Comparison of ENCODE assay signal across 8 cellular contexts in the genomic region with DNA sequence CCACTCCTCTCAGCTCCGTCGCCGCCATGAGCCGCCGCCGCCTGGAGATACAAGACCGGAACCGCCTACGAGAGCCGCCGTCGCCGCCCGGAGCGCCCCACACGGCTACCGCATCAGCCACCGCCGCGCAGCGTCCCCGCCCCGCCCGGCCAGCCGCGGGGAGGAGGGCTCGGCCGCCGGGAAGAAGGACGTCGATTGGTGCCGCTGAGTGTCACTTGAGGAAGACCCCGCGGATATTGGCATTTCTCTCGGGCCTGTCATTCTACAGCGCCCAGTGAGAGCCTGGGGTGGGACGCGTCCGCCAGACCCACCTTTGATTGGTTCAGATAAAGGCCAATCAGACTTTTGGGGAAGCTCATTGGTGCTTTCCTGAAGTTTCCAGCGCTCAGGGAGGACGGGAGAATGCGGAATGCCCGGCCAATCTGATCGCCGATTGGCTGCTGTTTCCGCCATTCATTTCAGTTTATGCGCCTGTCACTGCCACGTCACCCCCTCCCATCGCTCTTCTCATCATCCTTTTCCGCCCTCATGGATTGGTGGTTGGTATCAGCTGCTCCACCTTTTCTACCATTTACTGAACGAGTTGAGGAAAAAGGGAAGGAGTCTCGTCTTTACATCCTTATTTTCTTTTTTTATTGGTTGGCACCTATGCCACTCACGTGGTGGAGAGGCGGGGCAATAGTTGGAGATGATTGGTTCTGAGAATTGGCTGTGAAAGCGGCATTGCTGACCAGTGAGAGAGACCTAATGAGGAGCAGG. TPM values are rescaled to one million over a fixed set of nuclear protein-coding genes. Genes with fewer than 3 reads are reported as not detected.
DNase-seq lines count a peak whose midpoint lies in the region; ATAC-seq and TF ChIP-seq lines count a peak whose summit lies in the region.

A gene with protein sequence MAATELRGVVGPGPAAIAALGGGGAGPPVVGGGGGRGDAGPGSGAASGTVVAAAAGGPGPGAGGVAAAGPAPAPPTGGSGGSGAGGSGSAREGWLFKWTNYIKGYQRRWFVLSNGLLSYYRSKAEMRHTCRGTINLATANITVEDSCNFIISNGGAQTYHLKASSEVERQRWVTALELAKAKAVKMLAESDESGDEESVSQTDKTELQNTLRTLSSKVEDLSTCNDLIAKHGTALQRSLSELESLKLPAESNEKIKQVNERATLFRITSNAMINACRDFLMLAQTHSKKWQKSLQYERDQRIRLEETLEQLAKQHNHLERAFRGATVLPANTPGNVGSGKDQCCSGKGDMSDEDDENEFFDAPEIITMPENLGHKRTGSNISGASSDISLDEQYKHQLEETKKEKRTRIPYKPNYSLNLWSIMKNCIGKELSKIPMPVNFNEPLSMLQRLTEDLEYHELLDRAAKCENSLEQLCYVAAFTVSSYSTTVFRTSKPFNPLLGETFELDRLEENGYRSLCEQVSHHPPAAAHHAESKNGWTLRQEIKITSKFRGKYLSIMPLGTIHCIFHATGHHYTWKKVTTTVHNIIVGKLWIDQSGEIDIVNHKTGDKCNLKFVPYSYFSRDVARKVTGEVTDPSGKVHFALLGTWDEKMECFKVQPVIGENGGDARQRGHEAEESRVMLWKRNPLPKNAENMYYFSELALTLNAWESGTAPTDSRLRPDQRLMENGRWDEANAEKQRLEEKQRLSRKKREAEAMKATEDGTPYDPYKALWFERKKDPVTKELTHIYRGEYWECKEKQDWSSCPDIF (minus strand): TSS at position 138 of the 759 bp plus-strand sequence. CDS start 110 bp downstream, at position 28.

- CTCF ChIA-PET in HEK293T (lab: Yijun Ruan, JAX) = no interaction called here

- H3K27ac ChIP-seq in foreskin keratinocyte (peak within 1 kb of the TSS; percentile 51), neural progenitor cell (peak within 1 kb of the TSS; percentile 77)

- H3K9me3 Mint-ChIP-seq in neural progenitor cell = no peaks in the 10 kb centered on the region

- peak within 1 kb of the TSS; percentile 93 for H3K4me3 Mint-ChIP-seq in neural progenitor cell

- no peaks in the 10 kb centered on the region for H3K36me3 Mint-ChIP-seq in neural progenitor cell

- TF ChIP-seq CTCF in foreskin keratinocyte (conservative IDR thresholded peaks at IDR 0.05) = peak; percentile 12
- no peak for TF ChIP-seq CTCF in neural progenitor cell (IDR thresholded peaks at IDR 0.05)

- peak; percentile 99 for DNase-seq in GM03348 (ENCODE audit: low spot score)
- peak; percentile 94 for DNase-seq in HEK293T (ENCODE audit: extremely low spot score)
- DNase-seq in MV-4-11 (lab: John Stamatoyannopoulos, UW) = peak; percentile 100
- DNase-seq in SK-MEL-5 (ENCODE audit: low read depth, low spot score) = peak; percentile 99
- DNase-seq in activated naive CD4-positive, alpha-beta T cell treated with Interleukin-2 at 50 U/mL for 16 hours = peak; percentile 98
- peak; percentile 100 for DNase-seq in foreskin keratinocyte
- peak; percentile 98 for DNase-seq in neural progenitor cell (ENCODE audit: low spot score)
- peak; percentile 100 for DNase-seq in stromal cell of bone marrow (ENCODE audit: low read depth)

- peak within 1 kb of the TSS; percentile 92 for H3K27ac Mint-ChIP-seq in neural progenitor cell

- peaks cover 5% of the 10 kb centered on the region for H3K27me3 Mint-ChIP-seq in neural progenitor cell (ENCODE audit: insufficient read depth, low read depth)

- H3K4me3 ChIP-seq in neural progenitor cell = peak within 1 kb of the TSS; percentile 96

- peak within 1 kb of the TSS; percentile 82 for H3K9ac ChIP-seq in neural progenitor cell

- peaks cover 5% of the 10 kb centered on the region for H3K4me1 ChIP-seq in foreskin keratinocyte
- peaks cover 19% of the 10 kb centered on the region for H3K4me1 ChIP-seq in neural progenitor cell

- ATAC-seq in foreskin keratinocyte = peak; percentile 88

- peak within 1 kb of the TSS; percentile 78 for H2AFZ ChIP-seq in neural progenitor cell (replicated peaks)

- peaks cover 43% of the 10 kb centered on the region for H3K79me2 ChIP-seq in neural progenitor cell (ENCODE audit: low read depth)

- H3K9me3 ChIP-seq in neural progenitor cell (ENCODE audit: low read depth) = no peaks in the 10 kb centered on the region

- H3K4me1 Mint-ChIP-seq in neural progenitor cell = peaks cover 33% of the 10 kb centered on the region

- no peaks in the 10 kb centered on the region for H3K36me3 ChIP-seq in neural progenitor cell

- peak within 1 kb of the TSS; percentile 86 for H3K4me2 ChIP-seq in neural progenitor cell

- no peaks in the 10 kb centered on the region for H3K27me3 ChIP-seq in foreskin keratinocyte
- no peaks in the 10 kb centered on the region for H3K27me3 ChIP-seq in neural progenitor cell

- POLR2A ChIA-PET in HEK293T (lab: Yijun Ruan, JAX) = interaction anchor here (0.5 to 2.8 kb wide), 16 partner anchors 14 to 173 kb away, joined by 3 to 27 read pairs (median 4); partner anchors contain the start of genes PATL1 and STX3

- in situ Hi-C loops in SK-MEL-5 (cut with HindIII; ENCODE audit: low pct_unique_long_range_greater_than_20kb, low sequenced_read_pairs) = no loop called here

- peaks cover 13% of the 10 kb centered on the region for H3F3A ChIP-seq in neural progenitor cell (ENCODE audit: low read depth)

- H4K20me1 ChIP-seq in neural progenitor cell (ENCODE audit: low read depth) = peaks cover 37% of the 10 kb centered on the region

TF ChIP-seq in HEK293T, 16 proteins besides CTCF, POLR2A, EP300 and RAD21:
- no peak for TF ChIP-seq L3MBTL2 (conservative IDR thresholded peaks at IDR 0.05)
- no peak; the same call in 1 of the 2 replicates for TF ChIP-seq SP1 (IDR thresholded peaks at IDR 0.05)
- TF ChIP-seq ELF4 (IDR thresholded peaks at IDR 0.05) = peak; percentile 38; the same call in 1 of the 2 replicates
- TF ChIP-seq, protein P1, sequence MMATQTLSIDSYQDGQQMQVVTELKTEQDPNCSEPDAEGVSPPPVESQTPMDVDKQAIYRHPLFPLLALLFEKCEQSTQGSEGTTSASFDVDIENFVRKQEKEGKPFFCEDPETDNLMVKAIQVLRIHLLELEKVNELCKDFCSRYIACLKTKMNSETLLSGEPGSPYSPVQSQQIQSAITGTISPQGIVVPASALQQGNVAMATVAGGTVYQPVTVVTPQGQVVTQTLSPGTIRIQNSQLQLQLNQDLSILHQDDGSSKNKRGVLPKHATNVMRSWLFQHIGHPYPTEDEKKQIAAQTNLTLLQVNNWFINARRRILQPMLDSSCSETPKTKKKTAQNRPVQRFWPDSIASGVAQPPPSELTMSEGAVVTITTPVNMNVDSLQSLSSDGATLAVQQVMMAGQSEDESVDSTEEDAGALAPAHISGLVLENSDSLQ (IDR thresholded peaks at IDR 0.05) = peak; percentile 100
- no peak for TF ChIP-seq FOXM1 (IDR thresholded peaks at IDR 0.05; ENCODE audit: borderline replicate concordance)

RNA-seq across cellular contexts. Expression of the gene that starts here (rescaled TPM):
- 17.8 and 21.1 TPM in 2 replicates for total RNA-seq in SK-MEL-5 (2014; rRNA removed; shearing (Covaris generic))
- polyA plus RNA-seq in SK-MEL-5 (2015; cell fraction: cytosol; rRNA removed) = 18.9 and 24.9 TPM in 2 replicates
- polyA plus RNA-seq in SK-MEL-5 (2015; cell fraction: nucleus; rRNA removed) = 14.0 and 15.4 TPM in 2 replicates
- total RNA-seq in foreskin keratinocyte (38.1 and 41.1 TPM in 2 replicates), neural progenitor cell (ENCODE audit: low replicate concordance) (20.1 and 22.7 TPM in 2 replicates)
- 13.6 and 14.4 TPM in 2 replicates for polyA plus RNA-seq in foreskin keratinocyte

Comparison
In these comparisons a context has a peak if more than half of its experiments do, and no peak if none do; other contexts are left out.
1. Peak in every context shown above with its lines: DNase-seq, ATAC-seq, H3K4me3 ChIP-seq and H3K27ac ChIP-seq.